Comparison of ENCODE assay signal across 11 cellular contexts in genomic region chr12:55908726-55909512, GRCh38. TPM values are rescaled to one million over a fixed set of nuclear protein-coding genes. Genes with fewer than 3 reads are reported as not detected.
DNase-seq lines count a peak whose midpoint lies in the region; ATAC-seq and TF ChIP-seq lines count a peak whose summit lies in the region.
"Had no signal": no experiment of that assay in that cellular context is flagged by ENCODE, and none has a peak within 500 bp of the region (broad histone marks: within the 10 kb centered on the region; RNA-seq: fewer than 3 reads in every experiment).

No MANE protein-coding gene starts in this region.

- TF ChIP-seq POLR2A in breast epithelium (IDR thresholded peaks at IDR 0.05), result no peak
- no peak for TF ChIP-seq POLR2A in right lobe of liver (IDR thresholded peaks at IDR 0.05)

- H3K27ac Mint-ChIP-seq in activated naive CD4-positive, alpha-beta T cell treated with anti-CD3 and anti-CD28 coated beads, Interleukin-2, amount 50 U/mL, for 24 hours, result peak overlapping the region; percentile 68
- H3K27ac Mint-ChIP-seq in activated naive CD4-positive, alpha-beta T cell treated with anti-CD3 and anti-CD28 coated beads, Interleukin-2, amount 50 U/mL, for 72 hours, result peak overlapping the region in 1 of 2 donors; percentile 46
- peak overlapping the region; percentile 22 for H3K27ac Mint-ChIP-seq in type B pancreatic cell

- H3K4me1 ChIP-seq in breast epithelium (no peaks in the 10 kb centered on the region), right lobe of liver (peaks cover 0 to 18% (median 4%) of the 10 kb centered on the region in 4 donors)

- intact Hi-C loops in breast epithelium (cut with DNase I; ENCODE audit: low total_unique reads), result no loop called here
- intact Hi-C loops in right lobe of liver (cut with DNase I), result no loop called here

- H3K4me1 Mint-ChIP-seq in activated naive CD4-positive, alpha-beta T cell treated with anti-CD3 and anti-CD28 coated beads, Interleukin-2, amount 50 U/mL, for 24 hours, result peaks cover 23% of the 10 kb centered on the region
- H3K4me1 Mint-ChIP-seq in type B pancreatic cell (ENCODE audit: unreplicated experiment), result peaks cover 11% of the 10 kb centered on the region

- DNase-seq in activated naive CD4-positive, alpha-beta T cell treated with anti-CD3 and anti-CD28 coated beads, Interleukin-2, amount 50 U/mL, for 72 hours (ENCODE audit: low spot score in 2 of 2), result no peak
- DNase-seq in breast epithelium (ENCODE audit: low spot score in 2 of 2) (no peak), right lobe of liver (no peak), type B pancreatic cell (ENCODE audit: extremely low spot score, unreplicated experiment) (no peak), HT-29 (ENCODE audit: low spot score) (no peak), MV-4-11 (lab: John Stamatoyannopoulos, UW) (no peak), NCI-H69 (lab: John Stamatoyannopoulos, UW) (no peak)
- DNase-seq: natural killer cell, NCI-H2107 had no signal

- H3K4me3 ChIP-seq in breast epithelium (peak overlapping the region in 1 of 3 donors; percentile 4), right lobe of liver (no peak overlapping the region)
- H3K4me3 ChIP-seq: BLaER1 treated with 17β-estradiol and CSF1 and Interleukin-3, amounts not matched to agents 10 nM and 100 nM had no signal

- TF ChIP-seq CTCF in breast epithelium (IDR thresholded peaks at IDR 0.05) (no peak), right lobe of liver (IDR thresholded peaks at IDR 0.05) (no peak), type B pancreatic cell (conservative IDR thresholded peaks at IDR 0.05) (no peak)

- no peak overlapping the region for H3K4me3 Mint-ChIP-seq in activated naive CD4-positive, alpha-beta T cell treated with anti-CD3 and anti-CD28 coated beads, Interleukin-2, amount 50 U/mL, for 24 hours
- H3K4me3 Mint-ChIP-seq in type B pancreatic cell, result no peak overlapping the region
- H3K4me3 Mint-ChIP-seq: natural killer cell had no signal

- H3K36me3 Mint-ChIP-seq in activated naive CD4-positive, alpha-beta T cell treated with anti-CD3 and anti-CD28 coated beads, Interleukin-2, amount 50 U/mL, for 24 hours, result peaks cover 8% of the 10 kb centered on the region
- H3K36me3 Mint-ChIP-seq in activated naive CD4-positive, alpha-beta T cell treated with anti-CD3 and anti-CD28 coated beads, Interleukin-2, amount 50 U/mL, for 72 hours, result peaks cover 7 to 13% of the 10 kb centered on the region in 2 donors
- peaks cover 7% of the 10 kb centered on the region for H3K36me3 Mint-ChIP-seq in type B pancreatic cell

- H3K27me3 ChIP-seq in breast epithelium (no peaks in the 10 kb centered on the region), right lobe of liver (no peaks in the 10 kb centered on the region)
- H3K27me3 ChIP-seq: BLaER1 treated with 17β-estradiol and CSF1 and Interleukin-3, amounts not matched to agents 10 nM and 100 nM had no signal

- H3K27me3 Mint-ChIP-seq in activated naive CD4-positive, alpha-beta T cell treated with anti-CD3 and anti-CD28 coated beads, Interleukin-2, amount 50 U/mL, for 24 hours, result no peaks in the 10 kb centered on the region
- H3K27me3 Mint-ChIP-seq in type B pancreatic cell, result no peaks in the 10 kb centered on the region

- ATAC-seq in activated naive CD4-positive, alpha-beta T cell treated with anti-CD3 and anti-CD28 coated beads, Interleukin-2, amount 50 U/mL, for 72 hours, result no peak
- peak; percentile 75 to 85 (median 82) for ATAC-seq in right lobe of liver
- ATAC-seq: natural killer cell had no signal

- H3K9me3 ChIP-seq in breast epithelium (no peaks in the 10 kb centered on the region), right lobe of liver (no peaks in the 10 kb centered on the region)
- H3K9me3 ChIP-seq: BLaER1 treated with 17β-estradiol and CSF1 and Interleukin-3, amounts not matched to agents 10 nM and 100 nM had no signal

- H3K9me3 Mint-ChIP-seq in activated naive CD4-positive, alpha-beta T cell treated with anti-CD3 and anti-CD28 coated beads, Interleukin-2, amount 50 U/mL, for 24 hours, result no peaks in the 10 kb centered on the region
- H3K9me3 Mint-ChIP-seq in activated naive CD4-positive, alpha-beta T cell treated with anti-CD3 and anti-CD28 coated beads, Interleukin-2, amount 50 U/mL, for 72 hours, result no peaks in the 10 kb centered on the region
- no peaks in the 10 kb centered on the region for H3K9me3 Mint-ChIP-seq in type B pancreatic cell
- H3K9me3 Mint-ChIP-seq: natural killer cell had no signal

- H3K36me3 ChIP-seq in breast epithelium, result no peaks in the 10 kb centered on the region
- no peaks in the 10 kb centered on the region for H3K36me3 ChIP-seq in right lobe of liver

- H3K27ac ChIP-seq in breast epithelium (peak overlapping the region; percentile 55 to 57), right lobe of liver (peak overlapping the region; percentile 18 to 70 (median 59))
- H3K27ac ChIP-seq: BLaER1 treated with 17β-estradiol and CSF1 and Interleukin-3, amounts not matched to agents 10 nM and 100 nM had no signal

- 24% methylated on average over 8 of the region's 8 CpGs for WGBS in right lobe of liver (ENCODE audit: insufficient coverage, low coverage, low lambda C conversion rate, missing lambda C conversion rate)

RNA-seq across cellular contexts. Expression of gene PYM1, which starts 18.8 kb away (rescaled TPM):
- 10 to 100 TPM; 18.9 to 32.9 TPM for total RNA-seq in activated naive CD4-positive, alpha-beta T cell treated with anti-CD3 and anti-CD28 coated beads, Interleukin-2, amount 50 U/mL, for 72 hours
- total RNA-seq in breast epithelium (10 to 100 TPM; 25.9 to 38.1 (median 33.0) TPM), right lobe of liver (10 to 100 TPM; 16.5 to 36.4 (median 20.9) TPM), type B pancreatic cell (ENCODE audit: low replicate concordance) (28.0 and 33.7 TPM in 2 replicates)
- total RNA-seq in HT-29 (2014; rRNA removed; shearing (Covaris generic)), result 50.5 and 52.1 TPM in 2 replicates

RNA-seq across cellular contexts. Expression of gene DGKA, which starts 22.0 kb away (rescaled TPM):
- total RNA-seq in activated naive CD4-positive, alpha-beta T cell treated with anti-CD3 and anti-CD28 coated beads, Interleukin-2, amount 50 U/mL, for 72 hours, result 100 to 1,000 TPM; 386 to 441 TPM
- total RNA-seq in breast epithelium (10 to 100 TPM; 25.1 to 50.5 (median 44.2) TPM), right lobe of liver (1 to 10 TPM; 2.7 to 7.6 (median 4.9) TPM), type B pancreatic cell (ENCODE audit: low replicate concordance) (28.6 and 46.6 TPM in 2 replicates)
- 5.5 and 5.9 TPM in 2 replicates for total RNA-seq in HT-29 (2014; rRNA removed; shearing (Covaris generic))

RNA-seq across cellular contexts. Expression of gene PMEL, which starts 56.9 kb away (rescaled TPM):
- total RNA-seq in activated naive CD4-positive, alpha-beta T cell treated with anti-CD3 and anti-CD28 coated beads, Interleukin-2, amount 50 U/mL, for 72 hours, result 1 to 10 TPM; 1.2 to 5.6 TPM
- total RNA-seq in breast epithelium (10 to 100 TPM in 1 of 3 donors, 1 to 10 TPM in 2; 4.7 to 18.7 (median 7.4) TPM), right lobe of liver (1 to 10 TPM; 1.5 to 4.5 (median 2.7) TPM), type B pancreatic cell (ENCODE audit: low replicate concordance) (1.4 and 136 TPM in 2 replicates)
- total RNA-seq in HT-29 (2014; rRNA removed; shearing (Covaris generic)), result 2.7 and 7.6 TPM in 2 replicates

RNA-seq across cellular contexts. Expression of gene CDK2, which starts 57.7 kb away (rescaled TPM):
- 100 to 1,000 TPM; 116 to 144 TPM for total RNA-seq in activated naive CD4-positive, alpha-beta T cell treated with anti-CD3 and anti-CD28 coated beads, Interleukin-2, amount 50 U/mL, for 72 hours
- total RNA-seq in breast epithelium, result 10 to 100 TPM in 2 of 3 donors, 1 to 10 TPM in 1; 8.2 to 27.2 (median 27.1) TPM
- total RNA-seq in right lobe of liver, result 10 to 100 TPM in 3 of 6 experiments, 1 to 10 TPM in 3; 8.0 to 14.9 (median 10.6) TPM
- total RNA-seq in type B pancreatic cell (ENCODE audit: low replicate concordance), result 52.8 and 82.8 TPM in 2 replicates
- total RNA-seq in HT-29 (2014; rRNA removed; shearing (Covaris generic)), result 46.8 and 49.4 TPM in 2 replicates

Comparison
In these comparisons a context has a peak if more than half of its experiments do, and no peak if none do; other contexts are left out.
1. ATAC-seq: peak in right lobe of liver (4 of 4); none in activated naive CD4-positive, alpha-beta T cell treated with anti-CD3 and anti-CD28 coated beads, Interleukin-2, amount 50 U/mL, for 72 hours (0 of 2).